In the genomic region with DNA sequence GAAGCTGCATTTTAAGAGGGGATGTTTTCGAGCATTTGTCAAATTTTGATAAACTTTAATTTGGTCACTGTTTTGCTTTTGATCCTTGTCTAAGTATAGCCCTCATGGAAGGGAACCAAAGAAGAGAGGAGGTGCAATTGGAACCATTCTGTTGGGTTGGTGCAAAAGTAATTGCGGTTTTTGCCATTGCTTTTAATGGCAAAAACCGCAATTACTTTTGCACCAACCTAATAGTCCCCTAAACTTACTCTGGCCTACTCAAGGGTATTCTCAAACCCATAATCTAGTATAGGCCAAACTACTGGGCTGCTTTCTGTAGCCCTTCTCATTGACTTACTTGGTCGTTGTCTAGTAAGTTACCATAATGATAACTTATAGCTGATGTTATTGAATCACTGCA, we compare ENCODE assay signal across 22 cellular contexts.
DNase-seq lines count a peak whose midpoint lies in the region; ATAC-seq, FAIRE-seq and TF ChIP-seq lines count a peak whose summit lies in the region.
"Had no signal": no experiment of that assay in that cellular context is flagged by ENCODE, and none has a peak within 500 bp of the region (broad histone marks: within the 10 kb centered on the region; RNA-seq: fewer than 3 reads in every experiment).

No MANE protein-coding gene starts in this region.

- no peak overlapping the region for H3K4me2 ChIP-seq in HepG2 (ENCODE audit: low read depth, low read length)
- H3K4me2 ChIP-seq: BLaER1 had no signal

- DNase-seq in HepG2 (ENCODE audit: low spot score): no peak
- DNase-seq in right lobe of liver: no peak
- peak; percentile 1 for DNase-seq in OCI-M1 (lab: John Stamatoyannopoulos, UW)
- DNase-seq in DMS79 treated with DMSO at 0.1 percent for 48 hours (lab: John Stamatoyannopoulos, UW): no peak
- DNase-seq in HTR-8/SVneo (ENCODE audit: insufficient read length, low spot score): no peak
- DNase-seq: ACHN; BE2C; C1 segment of cervical spinal cord; CD4-positive, alpha-beta memory T cell; CD4-positive, CD25-positive, alpha-beta regulatory T cell; CD8-positive, alpha-beta memory T cell; COR-L47; DMS 273 treated with DMSO at 0.1 percent for 48 hours; DMS153; DMS53; DMS79; GF-D8 had no signal

- no peaks in the 10 kb centered on the region for H3K27me3 ChIP-seq in HepG2 (ENCODE audit: control insufficient read depth in 1 of 2, insufficient read depth in 2 of 2, low read length in 2 of 2)
- no peaks in the 10 kb centered on the region for H3K27me3 ChIP-seq in right lobe of liver
- H3K27me3 ChIP-seq: BE2C, BLaER1 had no signal

- BruUV-seq in HepG2 (replicated peaks; lab: Mats Ljungman, UMichigan): no TSS peak

- ATAC-seq in HepG2 (no peak), right lobe of liver (no peak)

- TF ChIP-seq RAD21 in HepG2 (CRISPR knock-in tag; IDR thresholded peaks at IDR 0.05): no peak

- no peak overlapping the region for H3K4me3 ChIP-seq in HepG2 (replicated peaks in 1 of 3; ENCODE audit: insufficient read depth in 1 of 3, low read depth in 2 of 3, low read length in 3 of 3)
- H3K4me3 ChIP-seq in right lobe of liver: no peak overlapping the region
- H3K4me3 ChIP-seq: BLaER1 had no signal

- no peaks in the 10 kb centered on the region for H3K79me2 ChIP-seq in HepG2 (ENCODE audit: insufficient read depth, low read length)

- TF ChIP-seq EP300 in HepG2 (IDR thresholded peaks at IDR 0.05; ENCODE audit: low read depth in 2 of 2, low read length in 2 of 2) (no peak), HepG2 (CRISPR knock-in tag; IDR thresholded peaks at IDR 0.05; ENCODE audit: borderline replicate concordance) (no peak)

- CTCF ChIA-PET in HepG2 (lab: Yijun Ruan, JAX; ENCODE audit: low intra/inter-chr PET ratio, low total read pairs): no interaction called here

- intact Hi-C loops in HepG2 (cut with micrococcal nuclease; ENCODE audit: unreplicated experiment): no loop called here
- intact Hi-C loops in right lobe of liver (cut with DNase I): no loop called here

- no peaks in the 10 kb centered on the region for H3K4me1 ChIP-seq in HepG2 (ENCODE audit: insufficient read depth, low read length)
- H3K4me1 ChIP-seq in right lobe of liver: no peaks in the 10 kb centered on the region
- H3K4me1 ChIP-seq: BE2C, BLaER1 had no signal

- in situ Hi-C loops in HepG2 (cut with HindIII; ENCODE audit: extremely low pct_ligation_motif_present, low pct_unique_long_range_greater_than_20kb): no loop called here

- H2AFZ ChIP-seq in HepG2 (ENCODE audit: low read length): no peak overlapping the region

- POLR2A ChIA-PET in HepG2 (lab: Yijun Ruan, JAX): no interaction called here

- H3K36me3 ChIP-seq in HepG2 (replicated peaks in 1 of 2; ENCODE audit: control insufficient read depth in 1 of 2, insufficient read depth in 2 of 2, low read length in 2 of 2) (no peaks in the 10 kb centered on the region), right lobe of liver (no peaks in the 10 kb centered on the region)
- H3K36me3 ChIP-seq: BE2C, BLaER1 had no signal

- 6% methylated on average over 4 of the region's 4 CpGs for WGBS in HepG2 (ENCODE audit: low lambda C conversion rate)
- WGBS in right lobe of liver (ENCODE audit: insufficient coverage, low coverage, low lambda C conversion rate, missing lambda C conversion rate): 56% methylated on average over 4 of the region's 4 CpGs

- TF ChIP-seq CTCF in HepG2 (CRISPR knock-in tag; IDR thresholded peaks at IDR 0.05) (no peak), right lobe of liver (IDR thresholded peaks at IDR 0.05) (no peak)

- no peak overlapping the region for H3K9ac ChIP-seq in HepG2 (ENCODE audit: insufficient read depth, low read depth, low read length)
- H3K9ac ChIP-seq: BLaER1 had no signal

- TF ChIP-seq POLR2A in HepG2 (IDR thresholded peaks at IDR 0.05; ENCODE audit: insufficient read depth in 1 of 2, low read depth in 2 of 2, low read length in 2 of 2) (no peak), right lobe of liver (IDR thresholded peaks at IDR 0.05) (no peak)

- H3K9me3 ChIP-seq in HepG2 (ENCODE audit: low read length): peaks cover 84% of the 10 kb centered on the region
- no peaks in the 10 kb centered on the region for H3K9me3 ChIP-seq in right lobe of liver
- H3K9me3 ChIP-seq: BE2C, BLaER1 had no signal

- H3K27ac ChIP-seq in HepG2 (ENCODE audit: extremely low read length, insufficient read depth, low read length) (no peak overlapping the region), right lobe of liver (no peak overlapping the region)
- H3K27ac ChIP-seq: 22Rv1, BLaER1 had no signal

- no peaks in the 10 kb centered on the region for H4K20me1 ChIP-seq in HepG2 (ENCODE audit: insufficient read depth, low read length)
- H4K20me1 ChIP-seq: BLaER1 had no signal

- FAIRE-seq in HepG2 (lab: Jason Lieb, UNC) (no peak), HTR-8/SVneo (lab: Jason Lieb, UNC) (no peak)
- FAIRE-seq: G401.6, GM12892, GM18507 had no signal

TF ChIP-seq in HepG2, 621 proteins besides CTCF, POLR2A, EP300 and RAD21:
- TF ChIP-seq SMAD3 (CRISPR knock-in tag; IDR thresholded peaks at IDR 0.05): no peak
- TF ChIP-seq, protein P1, sequence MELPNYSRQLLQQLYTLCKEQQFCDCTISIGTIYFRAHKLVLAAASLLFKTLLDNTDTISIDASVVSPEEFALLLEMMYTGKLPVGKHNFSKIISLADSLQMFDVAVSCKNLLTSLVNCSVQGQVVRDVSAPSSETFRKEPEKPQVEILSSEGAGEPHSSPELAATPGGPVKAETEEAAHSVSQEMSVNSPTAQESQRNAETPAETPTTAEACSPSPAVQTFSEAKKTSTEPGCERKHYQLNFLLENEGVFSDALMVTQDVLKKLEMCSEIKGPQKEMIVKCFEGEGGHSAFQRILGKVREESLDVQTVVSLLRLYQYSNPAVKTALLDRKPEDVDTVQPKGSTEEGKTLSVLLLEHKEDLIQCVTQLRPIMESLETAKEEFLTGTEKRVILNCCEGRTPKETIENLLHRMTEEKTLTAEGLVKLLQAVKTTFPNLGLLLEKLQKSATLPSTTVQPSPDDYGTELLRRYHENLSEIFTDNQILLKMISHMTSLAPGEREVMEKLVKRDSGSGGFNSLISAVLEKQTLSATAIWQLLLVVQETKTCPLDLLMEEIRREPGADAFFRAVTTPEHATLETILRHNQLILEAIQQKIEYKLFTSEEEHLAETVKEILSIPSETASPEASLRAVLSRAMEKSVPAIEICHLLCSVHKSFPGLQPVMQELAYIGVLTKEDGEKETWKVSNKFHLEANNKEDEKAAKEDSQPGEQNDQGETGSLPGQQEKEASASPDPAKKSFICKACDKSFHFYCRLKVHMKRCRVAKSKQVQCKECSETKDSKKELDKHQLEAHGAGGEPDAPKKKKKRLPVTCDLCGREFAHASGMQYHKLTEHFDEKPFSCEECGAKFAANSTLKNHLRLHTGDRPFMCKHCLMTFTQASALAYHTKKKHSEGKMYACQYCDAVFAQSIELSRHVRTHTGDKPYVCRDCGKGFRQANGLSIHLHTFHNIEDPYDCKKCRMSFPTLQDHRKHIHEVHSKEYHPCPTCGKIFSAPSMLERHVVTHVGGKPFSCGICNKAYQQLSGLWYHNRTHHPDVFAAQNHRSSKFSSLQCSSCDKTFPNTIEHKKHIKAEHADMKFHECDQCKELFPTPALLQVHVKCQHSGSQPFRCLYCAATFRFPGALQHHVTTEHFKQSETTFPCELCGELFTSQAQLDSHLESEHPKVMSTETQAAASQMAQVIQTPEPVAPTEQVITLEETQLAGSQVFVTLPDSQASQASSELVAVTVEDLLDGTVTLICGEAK (IDR thresholded peaks at IDR 0.05): peak; percentile 96
- TF ChIP-seq, protein P1 (CRISPR knock-in tag; IDR thresholded peaks at IDR 0.05): no peak
